In the genomic region with DNA sequence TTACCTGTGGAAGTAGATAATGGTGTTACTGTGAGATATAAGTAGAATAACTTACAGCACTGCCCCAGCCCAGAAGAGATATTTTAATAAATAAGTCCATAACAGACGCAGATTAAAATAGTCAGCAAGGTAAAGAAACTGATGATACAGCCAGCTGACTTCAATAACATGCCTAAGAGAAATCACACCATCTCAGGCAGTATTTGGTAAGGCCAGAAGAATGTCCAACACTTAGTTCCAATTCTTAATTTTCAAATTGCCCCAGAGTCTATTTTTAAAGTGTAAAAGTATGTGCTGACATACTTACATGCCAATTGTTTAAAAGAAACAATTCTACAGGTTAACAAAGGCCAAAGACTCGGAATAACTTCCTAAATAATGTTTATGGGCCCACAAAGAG, we compare ENCODE assay signal across 10 cellular contexts. TPM values are rescaled to one million over a fixed set of nuclear protein-coding genes. Genes with fewer than 3 reads are reported as not detected.
DNase-seq lines count a peak whose midpoint lies in the region; ATAC-seq and TF ChIP-seq lines count a peak whose summit lies in the region.
"Had no signal": no experiment of that assay in that cellular context is flagged by ENCODE, and none has a peak within 500 bp of the region (broad histone marks: within the 10 kb centered on the region; RNA-seq: fewer than 3 reads in every experiment).

No MANE protein-coding gene starts in this region.

- H3K4me1 Mint-ChIP-seq in activated T-helper 2 cell treated with anti-CD3 and anti-CD28 coated beads, Interferon-gamma antibody, Interleukin-2, Interleukin-4, amounts not matched to agents 10 μg/mL and 5 μg/mL and 100 μg/mL, durations not matched to agents 14 hours and 24 hours and 36 hours (ENCODE audit: low read depth) = peaks cover 25% of the 10 kb centered on the region

- H3K9me3 ChIP-seq in SK-N-SH (no peaks in the 10 kb centered on the region), iPS-20b (ENCODE audit: insufficient read depth, low read depth, low read length) (no peaks in the 10 kb centered on the region), stomach (no peaks in the 10 kb centered on the region)

- CTCF ChIA-PET in SK-N-SH (lab: Yijun Ruan, JAX) = interaction anchor here (0.6 to 1.5 kb wide), 3 partner anchors 20 to 113 kb away, joined by 3 to 4 read pairs (median 4); a partner anchor contains a TSS

- TF ChIP-seq RAD21 in SK-N-SH (IDR thresholded peaks at IDR 0.05; ENCODE audit: low read length) = no peak

- no peaks in the 10 kb centered on the region for H3K9me3 Mint-ChIP-seq in activated T-helper 2 cell treated with anti-CD3 and anti-CD28 coated beads, Interferon-gamma antibody, Interleukin-2, Interleukin-4, amounts not matched to agents 10 μg/mL and 5 μg/mL and 100 μg/mL, durations not matched to agents 14 hours and 24 hours and 36 hours

- POLR2A ChIA-PET in SK-N-SH (lab: Yijun Ruan, JAX) = no interaction called here

- H3K27me3 ChIP-seq in SK-N-SH (ENCODE audit: insufficient read depth) = no peaks in the 10 kb centered on the region
- peaks cover 27% of the 10 kb centered on the region for H3K27me3 ChIP-seq in iPS-20b (ENCODE audit: insufficient read depth, low read length)
- H3K27me3 ChIP-seq in stomach = no peaks in the 10 kb centered on the region

- peak overlapping the region; percentile 80; the same call in 1 of the 2 replicates for H3K9ac ChIP-seq in SK-N-SH
- H3K9ac ChIP-seq in iPS-20b (ENCODE audit: low read depth, low read length) = peak overlapping the region; percentile 62; the same call in 1 of the 2 replicates

- H3K27ac ChIP-seq in SK-N-SH (ENCODE audit: low read depth in 2 of 2, low read length in 1 of 2) = peak overlapping the region in 1 of 2 experiments; percentile 67; a peak in 2 of 4 replicates
- no peak overlapping the region for H3K27ac ChIP-seq in iPS-20b (ENCODE audit: low read length)
- peak overlapping the region in 4 of 5 donors; percentile 85 to 97 (median 92) for H3K27ac ChIP-seq in stomach
- H3K27ac ChIP-seq: 22Rv1 had no signal

- peaks cover 65% of the 10 kb centered on the region for H3K27me3 Mint-ChIP-seq in activated T-helper 2 cell treated with anti-CD3 and anti-CD28 coated beads, Interferon-gamma antibody, Interleukin-2, Interleukin-4, amounts not matched to agents 10 μg/mL and 5 μg/mL and 100 μg/mL, durations not matched to agents 14 hours and 24 hours and 36 hours (ENCODE audit: low read depth)

- peaks cover 2% of the 10 kb centered on the region for H3K36me3 Mint-ChIP-seq in activated T-helper 2 cell treated with anti-CD3 and anti-CD28 coated beads, Interferon-gamma antibody, Interleukin-2, Interleukin-4, amounts not matched to agents 10 μg/mL and 5 μg/mL and 100 μg/mL, durations not matched to agents 14 hours and 24 hours and 36 hours (ENCODE audit: low read depth)

- ATAC-seq in SK-N-SH treated with all-trans-retinoic acid at 6 μM for 48 hours (no peak), GM21381 (IDR thresholded peaks at IDR 0.05; ENCODE audit: unreplicated experiment) (no peak)

- H3K27ac Mint-ChIP-seq in activated T-helper 2 cell treated with anti-CD3 and anti-CD28 coated beads, Interferon-gamma antibody, Interleukin-2, Interleukin-4, amounts not matched to agents 10 μg/mL and 5 μg/mL and 100 μg/mL, durations not matched to agents 14 hours and 24 hours and 36 hours = no peak overlapping the region

- DNase-seq in SK-N-SH (no peak), stomach (no peak), activated gamma-delta T cell treated with Interleukin-2 at 50 U/mL for 16 hours (no peak)
- DNase-seq in activated T-helper 2 cell treated with anti-CD3 and anti-CD28 coated beads, Interferon-gamma antibody, Interleukin-2, Interleukin-4, amounts not matched to agents 10 μg/mL and 5 μg/mL and 100 μg/mL, durations not matched to agents 14 hours and 24 hours and 36 hours (ENCODE audit: low spot score) = no peak
- no peak for DNase-seq in activated effector memory CD4-positive, alpha-beta T cell treated with anti-CD3 and anti-CD28 coated beads, Interleukin-2, amount 50 U/mL, for 16 hours
- DNase-seq: NCI-H526 had no signal

- H3K4me3 ChIP-seq in SK-N-SH (ENCODE audit: low read depth in 2 of 2, low read length in 1 of 2) (peak overlapping the region; percentile 67 to 90; a peak in 3 of 4 replicates), iPS-20b (ENCODE audit: low read length) (peak overlapping the region; percentile 74), stomach (peak overlapping the region; percentile 67 to 89 (median 76))

- H3F3A ChIP-seq in SK-N-SH (replicated peaks; ENCODE audit: insufficient read depth) = peaks cover 4% of the 10 kb centered on the region

- H4K20me1 ChIP-seq in SK-N-SH (ENCODE audit: insufficient read depth) = no peaks in the 10 kb centered on the region

- TF ChIP-seq POLR2A in stomach (IDR thresholded peaks at IDR 0.05) = no peak

- intact Hi-C loops in activated T-helper 2 cell treated with anti-CD3 and anti-CD28 coated beads, Interferon-gamma antibody, Interleukin-2, Interleukin-4, amounts not matched to agents 10 μg/mL and 5 μg/mL and 100 μg/mL, durations not matched to agents 14 hours and 24 hours and 36 hours (cut with micrococcal nuclease) = loop anchor here (2.0 to 10.0 kb wide), 4 partner anchors 102 to 303 kb away; a partner anchor contains a TSS
- intact Hi-C loops in stomach (cut with DNase I; ENCODE audit: low total_unique reads) = no loop called here

- peak overlapping the region; percentile 87; the same call in 1 of the 2 replicates for H2AFZ ChIP-seq in SK-N-SH (ENCODE audit: low read depth)

- H3K79me2 ChIP-seq in SK-N-SH (ENCODE audit: insufficient read depth) = peaks cover 63% of the 10 kb centered on the region

- no peaks in the 10 kb centered on the region for H3K36me3 ChIP-seq in SK-N-SH (replicated peaks in 1 of 2; ENCODE audit: control insufficient read depth in 1 of 2, insufficient read depth in 2 of 2, low read length in 1 of 2)
- H3K36me3 ChIP-seq in iPS-20b (ENCODE audit: insufficient read depth, low read depth, low read length) = no peaks in the 10 kb centered on the region
- H3K36me3 ChIP-seq in stomach = no peaks in the 10 kb centered on the region

- WGBS in SK-N-SH (ENCODE audit: low lambda C conversion rate) = 87% methylated on average over 2 of the region's 2 CpGs
- 60 to 77% (median 63%) methylated on average over 2 of the region's 2 CpGs for WGBS in stomach, 5 donors

- peak overlapping the region; percentile 69 for H3K4me2 ChIP-seq in SK-N-SH

- H3K4me3 Mint-ChIP-seq in activated T-helper 2 cell treated with anti-CD3 and anti-CD28 coated beads, Interferon-gamma antibody, Interleukin-2, Interleukin-4, amounts not matched to agents 10 μg/mL and 5 μg/mL and 100 μg/mL, durations not matched to agents 14 hours and 24 hours and 36 hours (ENCODE audit: low read depth) = peak overlapping the region; percentile 83

- TF ChIP-seq CTCF in SK-N-SH (IDR thresholded peaks at IDR 0.05) (no peak), stomach (IDR thresholded peaks at IDR 0.05) (no peak)

- peaks cover 6 to 8% of the 10 kb centered on the region in 2 experiments; a peak in 2 of 4 replicates for H3K4me1 ChIP-seq in SK-N-SH (ENCODE audit: control insufficient read depth in 1 of 2, insufficient read depth in 2 of 2, low read depth in 1 of 2, low read length in 1 of 2)
- H3K4me1 ChIP-seq in iPS-20b (ENCODE audit: insufficient read depth, low read length) = peaks cover 23% of the 10 kb centered on the region; the same call in 1 of the 2 replicates
- H3K4me1 ChIP-seq in stomach = peaks cover 0 to 55% (median 29%) of the 10 kb centered on the region in 4 donors

- no peaks in the 10 kb centered on the region for H3K9me2 ChIP-seq in SK-N-SH

- TF ChIP-seq EP300 in SK-N-SH (IDR thresholded peaks at IDR 0.05; ENCODE audit: borderline replicate concordance in 1 of 2, low read depth in 1 of 2, low read length in 1 of 2) (no peak), stomach (IDR thresholded peaks at IDR 0.05) (no peak)

TF ChIP-seq in SK-N-SH treated with all-trans-retinoic acid at 6 μM for 48 hours, 23 proteins besides CTCF, POLR2A, EP300 and RAD21 (continues in another document):
- TF ChIP-seq, protein P1, sequence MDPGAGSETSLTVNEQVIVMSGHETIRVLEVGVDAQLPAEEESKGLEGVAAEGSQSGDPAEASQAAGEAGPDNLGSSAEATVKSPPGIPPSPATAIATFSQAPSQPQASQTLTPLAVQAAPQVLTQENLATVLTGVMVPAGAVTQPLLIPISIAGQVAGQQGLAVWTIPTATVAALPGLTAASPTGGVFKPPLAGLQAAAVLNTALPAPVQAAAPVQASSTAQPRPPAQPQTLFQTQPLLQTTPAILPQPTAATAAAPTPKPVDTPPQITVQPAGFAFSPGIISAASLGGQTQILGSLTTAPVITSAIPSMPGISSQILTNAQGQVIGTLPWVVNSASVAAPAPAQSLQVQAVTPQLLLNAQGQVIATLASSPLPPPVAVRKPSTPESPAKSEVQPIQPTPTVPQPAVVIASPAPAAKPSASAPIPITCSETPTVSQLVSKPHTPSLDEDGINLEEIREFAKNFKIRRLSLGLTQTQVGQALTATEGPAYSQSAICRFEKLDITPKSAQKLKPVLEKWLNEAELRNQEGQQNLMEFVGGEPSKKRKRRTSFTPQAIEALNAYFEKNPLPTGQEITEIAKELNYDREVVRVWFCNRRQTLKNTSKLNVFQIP (CRISPR knock-in tag; IDR thresholded peaks at IDR 0.05; ENCODE audit: borderline replicate concordance, low read depth) = no peak
- TF ChIP-seq ZNF70 (CRISPR knock-in tag; IDR thresholded peaks at IDR 0.05) = no peak
- TF ChIP-seq, protein P2, sequence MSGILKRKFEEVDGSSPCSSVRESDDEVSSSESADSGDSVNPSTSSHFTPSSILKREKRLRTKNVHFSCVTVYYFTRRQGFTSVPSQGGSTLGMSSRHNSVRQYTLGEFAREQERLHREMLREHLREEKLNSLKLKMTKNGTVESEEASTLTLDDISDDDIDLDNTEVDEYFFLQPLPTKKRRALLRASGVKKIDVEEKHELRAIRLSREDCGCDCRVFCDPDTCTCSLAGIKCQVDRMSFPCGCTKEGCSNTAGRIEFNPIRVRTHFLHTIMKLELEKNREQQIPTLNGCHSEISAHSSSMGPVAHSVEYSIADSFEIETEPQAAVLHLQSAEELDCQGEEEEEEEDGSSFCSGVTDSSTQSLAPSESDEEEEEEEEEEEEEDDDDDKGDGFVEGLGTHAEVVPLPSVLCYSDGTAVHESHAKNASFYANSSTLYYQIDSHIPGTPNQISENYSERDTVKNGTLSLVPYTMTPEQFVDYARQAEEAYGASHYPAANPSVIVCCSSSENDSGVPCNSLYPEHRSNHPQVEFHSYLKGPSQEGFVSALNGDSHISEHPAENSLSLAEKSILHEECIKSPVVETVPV (CRISPR knock-in tag; IDR thresholded peaks at IDR 0.05) = no peak
- no peak for TF ChIP-seq ARNTL (CRISPR knock-in tag; IDR thresholded peaks at IDR 0.05; ENCODE audit: borderline replicate concordance, low read depth)

RNA-seq across cellular contexts. Expression of a gene that starts 1.6 kb away (rescaled TPM):
- 8.7 and 12.9 TPM in 2 replicates for polyA plus RNA-seq in SK-N-SH (2012; rRNA removed)
- 12.7 and 14.5 TPM in 2 replicates for polyA plus RNA-seq in SK-N-SH (2012; cell fraction: cytosol; rRNA removed)
- polyA plus RNA-seq in SK-N-SH (2012; cell fraction: nucleus; rRNA removed) = 4.5 and 6.5 TPM in 2 replicates
- 12.0 and 13.9 TPM in 2 replicates for total RNA-seq in activated T-helper 2 cell treated with anti-CD3 and anti-CD28 coated beads, Interferon-gamma antibody, Interleukin-2, Interleukin-4, amounts not matched to agents 10 μg/mL and 5 μg/mL and 100 μg/mL, durations not matched to agents 14 hours and 24 hours and 36 hours
- total RNA-seq in stomach = 10 to 100 TPM; 17.7 to 81.3 (median 35.6) TPM
- polyA plus RNA-seq in stomach = 1 to 10 TPM; 3.8 to 9.8 (median 7.6) TPM
